Comparison of ENCODE assay signal across 1 cellular context in genomic region chr12:3141339-3142321, GRCh38.
TF ChIP-seq lines count a peak whose summit lies in the region.

No MANE protein-coding gene starts in this region.

TF ChIP-seq in GM23338, 12 proteins besides CTCF, POLR2A, EP300 and RAD21 (continued from another document):
- TF ChIP-seq ZNF462 (CRISPR knock-in tag; IDR thresholded peaks at IDR 0.05) (no peak), STAT1 (IDR thresholded peaks at IDR 0.05; ENCODE audit: unreplicated experiment) (no peak), EZH2 (IDR thresholded peaks at IDR 0.05; ENCODE audit: low read depth, unreplicated experiment) (no peak), NANOG (IDR thresholded peaks at IDR 0.05; ENCODE audit: borderline replicate concordance) (no peak), ETS1 (IDR thresholded peaks at IDR 0.05) (no peak), JUNB (IDR thresholded peaks at IDR 0.05; ENCODE audit: unreplicated experiment) (no peak), ZNF331 (CRISPR knock-in tag; IDR thresholded peaks at IDR 0.05; ENCODE audit: low read depth) (no peak), REST (IDR thresholded peaks at IDR 0.05; ENCODE audit: unreplicated experiment) (no peak), EZH2phosphoT487 (IDR thresholded peaks at IDR 0.05; ENCODE audit: unreplicated experiment) (no peak)
